ENCODE assay signal across 8 cellular contexts in genomic region chr1:239814306-239814881, GRCh38.
DNase-seq lines count a peak whose midpoint lies in the region; ATAC-seq and TF ChIP-seq lines count a peak whose summit lies in the region.

No MANE protein-coding gene starts in this region.

- no peak overlapping the region for H3K4me3 Mint-ChIP-seq in CD8-positive, alpha-beta T cell

- no peaks in the 10 kb centered on the region for H3K36me3 Mint-ChIP-seq in CD8-positive, alpha-beta T cell

- H3K27ac Mint-ChIP-seq in CD8-positive, alpha-beta T cell = no peak overlapping the region

- dilution Hi-C loops in mammary epithelial cell (cut with HindIII; ENCODE audit: low sequenced_read_pairs) = no loop called here

- no peak overlapping the region for H3K4me2 ChIP-seq in mammary epithelial cell (ENCODE audit: insufficient read depth, low read depth, low read length)

- POLR2A ChIA-PET in CD8-positive, alpha-beta T cell (lab: Charles Lee) = no interaction called here

- WGBS in mammary epithelial cell (ENCODE audit: low coverage, missing lambda C conversion rate) = 13% methylated on average over 7 of the region's 8 CpGs

- CTCF ChIA-PET in CD8-positive, alpha-beta T cell (lab: Charles Lee) = interaction anchor here (0.6 to 1.5 kb wide), 3 partner anchors 10 to 227 kb away, joined by 3 to 5 read pairs (median 5); no protein-coding TSS in a partner anchor
- CTCF ChIA-PET in mammary epithelial cell (lab: Charles Lee; ENCODE audit: low non-redundant PET) = interaction anchor here (0.6 kb wide), 1 partner anchor 84 kb away, joined by 9 read pairs; no protein-coding TSS in a partner anchor

- no peaks in the 10 kb centered on the region for H3K27me3 Mint-ChIP-seq in CD8-positive, alpha-beta T cell (ENCODE audit: low read depth)

- H3K36me3 ChIP-seq in CD8-positive, alpha-beta T cell (ENCODE audit: insufficient read depth, low read length) = no peaks in the 10 kb centered on the region
- H3K36me3 ChIP-seq in MG63 (no peaks in the 10 kb centered on the region), mammary epithelial cell (ENCODE audit: insufficient read depth, low read length) (no peaks in the 10 kb centered on the region)

- no peaks in the 10 kb centered on the region for H3K79me2 ChIP-seq in mammary epithelial cell (ENCODE audit: insufficient read depth, low read length)

- no peak overlapping the region for H3K4me3 ChIP-seq in CD8-positive, alpha-beta T cell (ENCODE audit: low read depth, low read length)
- H3K4me3 ChIP-seq in MG63 (peak overlapping the region; percentile 12), mammary epithelial cell (replicated peaks in 1 of 3; ENCODE audit: insufficient read depth in 1 of 3, low read depth in 2 of 3, low read length in 3 of 3) (no peak overlapping the region)

- ATAC-seq in CD8-positive, alpha-beta T cell = peak; percentile 26
- ATAC-seq in HG02885 (IDR thresholded peaks at IDR 0.05; ENCODE audit: poor library complexity, unreplicated experiment) = no peak
- no peak for ATAC-seq in HG02588 (IDR thresholded peaks at IDR 0.05; ENCODE audit: unreplicated experiment)
- no peak for ATAC-seq in GM21528 (IDR thresholded peaks at IDR 0.05; ENCODE audit: low FRiP score, unreplicated experiment)

- H3K9me3 ChIP-seq in CD8-positive, alpha-beta T cell (ENCODE audit: low read length) = no peaks in the 10 kb centered on the region
- H3K9me3 ChIP-seq in MG63 (no peaks in the 10 kb centered on the region), mammary epithelial cell (replicated peaks; ENCODE audit: insufficient read depth, low read length) (no peaks in the 10 kb centered on the region)

- no peaks in the 10 kb centered on the region for H3K4me1 ChIP-seq in CD8-positive, alpha-beta T cell (ENCODE audit: insufficient read depth, low read length)
- H3K4me1 ChIP-seq in mammary epithelial cell (ENCODE audit: insufficient read depth, low read length) = no peaks in the 10 kb centered on the region

- BruUV-seq in mammary epithelial cell (replicated peaks; lab: Mats Ljungman, UMichigan) = no TSS peak

- no peaks in the 10 kb centered on the region for H3K27me3 ChIP-seq in CD8-positive, alpha-beta T cell (ENCODE audit: insufficient read depth, low read length)
- H3K27me3 ChIP-seq in MG63 (no peaks in the 10 kb centered on the region), mammary epithelial cell (ENCODE audit: insufficient read depth, low read length) (no peaks in the 10 kb centered on the region)

- H4K20me1 ChIP-seq in mammary epithelial cell (ENCODE audit: insufficient read depth, low read length) = no peaks in the 10 kb centered on the region

- no peak for TF ChIP-seq CTCF in CD8-positive, alpha-beta T cell (IDR thresholded peaks at IDR 0.05)
- TF ChIP-seq CTCF in mammary epithelial cell (conservative IDR thresholded peaks at IDR 0.05 in 1 of 2, IDR thresholded peaks at IDR 0.05 in 1 of 2; ENCODE audit: extremely low read depth in 1 of 2, insufficient read depth in 1 of 2, low read depth in 1 of 2, low read length in 2 of 2) = peak in 1 of 2 donors; percentile 24

- intact Hi-C loops in CD8-positive, alpha-beta T cell (cut with DNase I, micrococcal nuclease) = no loop called here
- intact Hi-C loops in mammary epithelial cell (cut with micrococcal nuclease) = loop anchor here (10.0 kb wide), 1 partner anchor 410 kb away; no protein-coding TSS in a partner anchor

- in situ Hi-C loops in mammary epithelial cell (cut with MboI; ENCODE audit: low sequenced_read_pairs in 2 of 2) = no loop called here

- H2AFZ ChIP-seq in mammary epithelial cell (ENCODE audit: low read depth, low read length) = no peak overlapping the region

- no peak overlapping the region for H3K9ac ChIP-seq in mammary epithelial cell (ENCODE audit: insufficient read depth, low read length)

- H3K9me3 Mint-ChIP-seq in CD8-positive, alpha-beta T cell = no peaks in the 10 kb centered on the region

- H3K4me1 Mint-ChIP-seq in CD8-positive, alpha-beta T cell (ENCODE audit: low read depth) = peaks cover 24% of the 10 kb centered on the region

- no peak for DNase-seq in CD8-positive, alpha-beta T cell
- DNase-seq in MG63 = peak; percentile 85
- peak; percentile 77 for DNase-seq in mammary epithelial cell
- peak; percentile 92 for DNase-seq in myocyte (ENCODE audit: low read depth)
- no peak for DNase-seq in midbrain (lab: John Stamatoyannopoulos, UW)

- no peak overlapping the region for H3K27ac ChIP-seq in CD8-positive, alpha-beta T cell (ENCODE audit: low read depth, low read length)
- H3K27ac ChIP-seq in mammary epithelial cell (ENCODE audit: insufficient read depth, low read depth, low read length) = no peak overlapping the region

Comparison
In these comparisons a context has a peak if more than half of its experiments do, and no peak if none do; other contexts are left out.
1. DNase-seq: peak in MG63 (single experiment), mammary epithelial cell (single experiment) and myocyte (single experiment); none in CD8-positive, alpha-beta T cell (0 of 7) and midbrain (single experiment).